In the genomic region with DNA sequence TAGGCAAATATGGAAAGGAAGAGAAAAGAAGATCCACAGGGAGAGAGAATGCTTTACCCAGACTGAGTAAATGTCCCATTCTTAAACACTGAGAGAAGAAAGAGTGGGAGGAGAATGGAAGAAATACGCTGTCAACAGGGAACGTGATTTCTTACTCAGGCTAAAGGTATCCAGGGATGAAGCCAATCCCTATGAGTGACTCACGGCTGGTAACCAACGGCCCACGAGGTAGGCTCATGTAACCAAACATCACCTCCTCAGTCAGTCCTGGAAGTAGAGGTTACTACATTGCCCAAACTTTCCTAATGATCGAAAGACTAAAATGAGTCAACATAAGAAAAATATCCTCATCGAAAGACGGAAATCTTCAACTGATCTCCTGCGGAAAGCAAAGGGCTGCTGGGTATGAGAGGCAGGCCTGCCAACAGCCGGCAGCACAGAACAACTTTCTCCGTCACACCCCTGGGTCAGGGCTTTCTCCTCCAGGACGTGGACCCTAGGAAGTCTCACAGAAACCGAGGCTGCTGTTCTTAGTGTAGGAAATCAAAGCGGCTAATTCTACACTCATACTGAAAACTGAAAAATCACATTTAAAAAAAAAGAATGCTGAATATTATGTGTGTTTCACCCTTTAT, we compare ENCODE assay signal across 14 cellular contexts.
DNase-seq lines count a peak whose midpoint lies in the region; ATAC-seq and TF ChIP-seq lines count a peak whose summit lies in the region.
"Had no signal": no experiment of that assay in that cellular context is flagged by ENCODE, and none has a peak within 500 bp of the region (broad histone marks: within the 10 kb centered on the region; RNA-seq: fewer than 3 reads in every experiment).

No MANE protein-coding gene starts in this region.

- no peaks in the 10 kb centered on the region for H3K9me3 ChIP-seq in Panc1 (ENCODE audit: control insufficient read depth, insufficient read depth, low read depth, low read length)

- no peaks in the 10 kb centered on the region for H3K4me1 ChIP-seq in Panc1 (ENCODE audit: control insufficient read depth, insufficient read depth, low read length)

- no peaks in the 10 kb centered on the region for H3K27me3 ChIP-seq in Panc1 (ENCODE audit: control insufficient read depth, insufficient read depth, low read length)
- H3K27me3 ChIP-seq: hepatocyte had no signal

- in situ Hi-C loops in Panc1 (cut with HindIII; ENCODE audit: low pct_unique_long_range_greater_than_20kb, low sequenced_read_pairs) = no loop called here

- TF ChIP-seq CTCF in Panc1 (IDR thresholded peaks at IDR 0.05) = no peak
- TF ChIP-seq CTCF in epithelial cell of esophagus (IDR thresholded peaks at IDR 0.05; ENCODE audit: insufficient read depth, low read depth, low read length, missing control alignments) = no peak
- TF ChIP-seq CTCF in progenitor cell of endocrine pancreas (IDR thresholded peaks at IDR 0.05; ENCODE audit: unreplicated experiment) = no peak

- no peaks in the 10 kb centered on the region for H3K36me3 Mint-ChIP-seq in progenitor cell of endocrine pancreas (ENCODE audit: insufficient read depth)
- no peaks in the 10 kb centered on the region for H3K36me3 Mint-ChIP-seq in activated CD4-positive, alpha-beta T cell treated with anti-CD3 and anti-CD28 coated beads, Interleukin-2, amount 10 ng/mL, durations not matched to agents 24 days and 14 days (ENCODE audit: low read depth)

- intact Hi-C loops in Panc1 (cut with micrococcal nuclease; ENCODE audit: unreplicated experiment) = no loop called here
- intact Hi-C loops in activated CD4-positive, alpha-beta T cell treated with anti-CD3 and anti-CD28 coated beads, Interleukin-2, amount 10 ng/mL, durations not matched to agents 24 days and 14 days (cut with micrococcal nuclease) = no loop called here

- ATAC-seq in Panc1 (peak; percentile 75; the same call in 1 of the 2 replicates), HG02885 (IDR thresholded peaks at IDR 0.05; ENCODE audit: poor library complexity, unreplicated experiment) (no peak), GM21529 (IDR thresholded peaks at IDR 0.05; ENCODE audit: unreplicated experiment) (no peak)

- H3K4me3 Mint-ChIP-seq in progenitor cell of endocrine pancreas (ENCODE audit: low read depth) = no peak overlapping the region
- no peak overlapping the region for H3K4me3 Mint-ChIP-seq in activated CD4-positive, alpha-beta T cell treated with anti-CD3 and anti-CD28 coated beads, Interleukin-2, amount 10 ng/mL, durations not matched to agents 24 days and 14 days

- no peak overlapping the region for H3K27ac ChIP-seq in Panc1 (ENCODE audit: low read length)
- H3K27ac ChIP-seq: hepatocyte had no signal

- no peaks in the 10 kb centered on the region for H3K4me1 Mint-ChIP-seq in progenitor cell of endocrine pancreas (ENCODE audit: low read depth)
- no peaks in the 10 kb centered on the region for H3K4me1 Mint-ChIP-seq in activated CD4-positive, alpha-beta T cell treated with anti-CD3 and anti-CD28 coated beads, Interleukin-2, amount 10 ng/mL, durations not matched to agents 24 days and 14 days

- H3K27me3 Mint-ChIP-seq in progenitor cell of endocrine pancreas = no peaks in the 10 kb centered on the region
- no peaks in the 10 kb centered on the region for H3K27me3 Mint-ChIP-seq in activated CD4-positive, alpha-beta T cell treated with anti-CD3 and anti-CD28 coated beads, Interleukin-2, amount 10 ng/mL, durations not matched to agents 24 days and 14 days

- no TSS peak for BruUV-seq in Panc1 (replicated peaks; lab: Mats Ljungman, UMichigan)

- no peak overlapping the region for H3K4me3 ChIP-seq in Panc1 (ENCODE audit: low read depth in 2 of 2, low read length in 2 of 2)
- no peak overlapping the region for H3K4me3 ChIP-seq in epithelial cell of esophagus (ENCODE audit: low read length)
- H3K4me3 ChIP-seq: hepatocyte, skin epidermis had no signal

- H3K27ac Mint-ChIP-seq in progenitor cell of endocrine pancreas = peak overlapping the region; percentile 6
- H3K27ac Mint-ChIP-seq in activated CD4-positive, alpha-beta T cell treated with anti-CD3 and anti-CD28 coated beads, Interleukin-2, amount 10 ng/mL, durations not matched to agents 24 days and 14 days = no peak overlapping the region

- peak; percentile 90 for DNase-seq in EH (ENCODE audit: low read depth)
- peak; percentile 78 for DNase-seq in Panc1 (ENCODE audit: low read depth, low spot score)
- peak; percentile 99 for DNase-seq in epithelial cell of esophagus (ENCODE audit: low read depth)
- no peak for DNase-seq in progenitor cell of endocrine pancreas (ENCODE audit: low spot score, unreplicated experiment)
- DNase-seq in activated CD4-positive, alpha-beta T cell treated with anti-CD3 and anti-CD28 coated beads, Interleukin-2, amount 10 ng/mL, durations not matched to agents 24 days and 14 days = no peak
- DNase-seq in NCI-H1092 (lab: John Stamatoyannopoulos, UW) = no peak
- DNase-seq: DMS53, GOT3, NCI-H1105, T-helper 9 cell had no signal

- H3K36me3 ChIP-seq in Panc1 (ENCODE audit: control insufficient read depth, insufficient read depth, low read length) = no peaks in the 10 kb centered on the region

- POLR2A ChIA-PET in Panc1 (lab: Charles Lee) = interaction anchor here (0.6 kb wide), 1 partner anchor 37 kb away, joined by 3 read pairs; no protein-coding TSS in a partner anchor

- CTCF ChIA-PET in Panc1 (lab: Charles Lee) = no interaction called here

- no peaks in the 10 kb centered on the region for H3K9me3 Mint-ChIP-seq in progenitor cell of endocrine pancreas (ENCODE audit: low read depth)
- H3K9me3 Mint-ChIP-seq in activated CD4-positive, alpha-beta T cell treated with anti-CD3 and anti-CD28 coated beads, Interleukin-2, amount 10 ng/mL, durations not matched to agents 24 days and 14 days = no peaks in the 10 kb centered on the region

Comparison
In these comparisons a context has a peak if more than half of its experiments do, and no peak if none do; other contexts are left out.
1. DNase-seq: peak in EH (single experiment), Panc1 (single experiment) and epithelial cell of esophagus (single experiment); none in progenitor cell of endocrine pancreas (single experiment), activated CD4-positive, alpha-beta T cell treated with anti-CD3 and anti-CD28 coated beads, Interleukin-2, amount 10 ng/mL, durations not matched to agents 24 days and 14 days (single experiment) and NCI-H1092 (single experiment).